16 cellular contexts compared by ENCODE assay signal in the genomic region with DNA sequence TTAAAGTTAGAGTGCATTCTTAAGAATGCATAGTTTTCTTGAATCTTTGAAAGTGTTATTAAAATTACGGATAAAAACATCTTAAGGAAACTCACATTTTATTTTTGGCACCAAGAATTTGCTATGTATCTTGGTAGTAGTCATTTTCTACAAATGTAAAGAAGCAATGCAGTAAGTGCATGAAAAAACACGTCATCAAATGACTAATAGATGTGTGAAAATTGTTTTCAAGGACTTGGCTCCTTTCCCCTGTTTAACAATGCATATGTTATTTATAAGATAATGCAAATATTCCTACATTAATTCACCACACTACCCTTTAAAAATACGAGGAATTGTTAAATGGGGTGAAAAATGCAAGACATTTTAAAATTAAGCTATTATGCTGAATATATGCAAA.
A peak's percentile ranks its signal among the peaks of the same experiment; 100 is the strongest.
DNase-seq lines count a peak whose midpoint lies in the region; ATAC-seq, FAIRE-seq and TF ChIP-seq lines count a peak whose summit lies in the region.
"Had no signal": no experiment of that assay in that cellular context is flagged by ENCODE, and none has a peak within 500 bp of the region (broad histone marks: within the 10 kb centered on the region; RNA-seq: fewer than 3 reads in every experiment).

No MANE protein-coding gene starts in this region.

- H2BK12ac ChIP-seq in mesenchymal stem cell (ENCODE audit: low read length in 2 of 2): no peak overlapping the region

- no peak overlapping the region for H2BK120ac ChIP-seq in mesenchymal stem cell (ENCODE audit: low read depth, low read length)

- H2BK5ac ChIP-seq in mesenchymal stem cell (ENCODE audit: low read depth, low read length, poor library complexity, severe bottlenecking): no peak overlapping the region

- H3K9me2 ChIP-seq in PC-3 (replicated peaks; ENCODE audit: low read length): no peaks in the 10 kb centered on the region

- no peak for TF ChIP-seq CTCF in PC-3 (conservative IDR thresholded peaks at IDR 0.05; ENCODE audit: low read depth, low read length)
- no peak for TF ChIP-seq CTCF in endothelial cell of umbilical vein (IDR thresholded peaks at IDR 0.05; ENCODE audit: extremely low read depth in 1 of 2, insufficient read depth in 1 of 2, low read depth in 1 of 2, low read length in 2 of 2)
- no peak for TF ChIP-seq CTCF in osteoblast (IDR thresholded peaks at IDR 0.05; ENCODE audit: extremely low read depth, low read depth, low read length)

- ATAC-seq in PC-3: no peak
- no peak for ATAC-seq in GM18511 (IDR thresholded peaks at IDR 0.05; ENCODE audit: unreplicated experiment)

- peak; percentile 30 for DNase-seq in EL
- peak; percentile 18 for DNase-seq in PC-3
- no peak for DNase-seq in endothelial cell of umbilical vein (ENCODE audit: low read depth, low spot score)
- DNase-seq in superior temporal gyrus (ENCODE audit: extremely low spot score): peak; percentile 34
- DNase-seq in osteoblast (ENCODE audit: insufficient read length, low spot score, missing footprints): no peak
- DNase-seq in mesenchymal stem cell: no peak
- DNase-seq: BE2C; CD4-positive, alpha-beta memory T cell; DMS153; DMS79 treated with DMSO at 0.1 percent for 48 hours; GF-D8; GOT3; H9 had no signal

- no peaks in the 10 kb centered on the region for H3K79me1 ChIP-seq in mesenchymal stem cell (replicated peaks; ENCODE audit: low read length, poor library complexity, severe bottlenecking)

- H2BK15ac ChIP-seq in mesenchymal stem cell (ENCODE audit: low read depth, poor library complexity, severe bottlenecking): no peak overlapping the region

- H3K36me3 ChIP-seq in PC-3 (ENCODE audit: low read depth, low read length): no peaks in the 10 kb centered on the region
- H3K36me3 ChIP-seq in endothelial cell of umbilical vein (ENCODE audit: control insufficient read depth in 2 of 2, extremely low read depth in 1 of 2, insufficient read depth in 2 of 2, low read length in 2 of 2): no peaks in the 10 kb centered on the region
- no peaks in the 10 kb centered on the region for H3K36me3 ChIP-seq in osteoblast (ENCODE audit: insufficient read depth, low read length)
- H3K36me3 ChIP-seq in mesenchymal stem cell (ENCODE audit: control insufficient read depth in 1 of 2, insufficient read depth in 2 of 2, low read depth in 1 of 2, low read length in 2 of 2): no peaks in the 10 kb centered on the region
- H3K36me3 ChIP-seq: BE2C had no signal

- no peak overlapping the region for H4K91ac ChIP-seq in mesenchymal stem cell (ENCODE audit: low read length)

- no peaks in the 10 kb centered on the region for H3K9me3 ChIP-seq in PC-3 (ENCODE audit: low read length)
- H3K9me3 ChIP-seq in endothelial cell of umbilical vein (replicated peaks; ENCODE audit: control insufficient read depth, insufficient read depth, low read length): no peaks in the 10 kb centered on the region
- no peaks in the 10 kb centered on the region for H3K9me3 ChIP-seq in osteoblast (ENCODE audit: low read depth, low read length)
- H3K9me3 ChIP-seq in mesenchymal stem cell (ENCODE audit: control insufficient read depth, low read length): peaks cover 10% of the 10 kb centered on the region
- H3K9me3 ChIP-seq: BE2C had no signal

- intact Hi-C loops in PC-3 (cut with micrococcal nuclease) (no loop called here), endothelial cell of umbilical vein (cut with micrococcal nuclease) (no loop called here)

- H4K20me1 ChIP-seq in PC-3 (ENCODE audit: low read length): no peaks in the 10 kb centered on the region
- no peaks in the 10 kb centered on the region for H4K20me1 ChIP-seq in endothelial cell of umbilical vein (replicated peaks; ENCODE audit: control insufficient read depth, extremely low read depth, insufficient read depth, low read length)
- H4K20me1 ChIP-seq in osteoblast (ENCODE audit: insufficient read depth, low read length): no peaks in the 10 kb centered on the region

- BruUV-seq in PC-3 (replicated peaks; lab: Mats Ljungman, UMichigan) (no TSS peak), endothelial cell of umbilical vein (replicated peaks; lab: Mats Ljungman, UMichigan) (no TSS peak)

- CTCF ChIA-PET in PC-3 (lab: Charles Lee): no interaction called here
- CTCF ChIA-PET in endothelial cell of umbilical vein (lab: Charles Lee): no interaction called here

- no peak overlapping the region for H3K18ac ChIP-seq in mesenchymal stem cell (ENCODE audit: low read depth in 1 of 2, low read length in 2 of 2)

- H3K27ac ChIP-seq in PC-3 (ENCODE audit: low read length) (no peak overlapping the region), endothelial cell of umbilical vein (ENCODE audit: insufficient read depth, low read depth, low read length) (no peak overlapping the region), osteoblast (ENCODE audit: low read depth, low read length) (no peak overlapping the region), mesenchymal stem cell (ENCODE audit: low read length, poor library complexity, severe bottlenecking) (no peak overlapping the region)
- H3K27ac ChIP-seq: C4-2B had no signal

- H3K79me2 ChIP-seq in PC-3 (ENCODE audit: low read length) (no peaks in the 10 kb centered on the region), endothelial cell of umbilical vein (ENCODE audit: control insufficient read depth, insufficient read depth, low read length) (no peaks in the 10 kb centered on the region), osteoblast (ENCODE audit: insufficient read depth, low read length) (no peaks in the 10 kb centered on the region)

- H2AFZ ChIP-seq in PC-3 (ENCODE audit: low read length) (no peak overlapping the region), endothelial cell of umbilical vein (ENCODE audit: low read depth, low read length) (no peak overlapping the region), osteoblast (ENCODE audit: low read length) (no peak overlapping the region), mesenchymal stem cell (ENCODE audit: low read depth, low read length) (no peak overlapping the region)

- FAIRE-seq in endothelial cell of umbilical vein (lab: Jason Lieb, UNC): no peak
- FAIRE-seq: D721Med had no signal

- POLR2A ChIA-PET in PC-3 (lab: Charles Lee; ENCODE audit: unreplicated experiment): no interaction called here
- POLR2A ChIA-PET in endothelial cell of umbilical vein (lab: Charles Lee): no interaction called here

- no peak overlapping the region for H3K4me3 ChIP-seq in PC-3 (ENCODE audit: low read length)
- no peak overlapping the region for H3K4me3 ChIP-seq in endothelial cell of umbilical vein (replicated peaks in 1 of 3; ENCODE audit: insufficient read depth in 1 of 3, low read depth in 1 of 3, low read length in 3 of 3)
- H3K4me3 ChIP-seq in osteoblast (ENCODE audit: insufficient read depth, low read length): no peak overlapping the region
- H3K4me3 ChIP-seq in mesenchymal stem cell (ENCODE audit: insufficient read depth in 1 of 2, low read depth in 1 of 2, low read length in 2 of 2): no peak overlapping the region

- H2AK5ac ChIP-seq in mesenchymal stem cell (ENCODE audit: low read length, severe bottlenecking): no peak overlapping the region

- H3K4me2 ChIP-seq in PC-3 (ENCODE audit: low read length) (no peak overlapping the region), endothelial cell of umbilical vein (ENCODE audit: insufficient read depth, low read length) (no peak overlapping the region), osteoblast (ENCODE audit: insufficient read depth, low read length) (no peak overlapping the region), mesenchymal stem cell (ENCODE audit: low read length, poor library complexity, severe bottlenecking) (no peak overlapping the region)

- H3K4me1 ChIP-seq in PC-3 (ENCODE audit: insufficient read depth, low read length) (no peaks in the 10 kb centered on the region), endothelial cell of umbilical vein (ENCODE audit: control insufficient read depth, extremely low read depth, insufficient read depth, low read length) (no peaks in the 10 kb centered on the region), osteoblast (ENCODE audit: insufficient read depth, low read length) (no peaks in the 10 kb centered on the region), mesenchymal stem cell (ENCODE audit: control insufficient read depth, insufficient read depth, low read depth, low read length) (no peaks in the 10 kb centered on the region)
- H3K4me1 ChIP-seq: BE2C had no signal

- 100% methylated on average over 1 of the region's 3 CpGs for WGBS in mesenchymal stem cell

- H3K9ac ChIP-seq in PC-3 (ENCODE audit: low read length) (no peak overlapping the region), endothelial cell of umbilical vein (replicated peaks; ENCODE audit: extremely low read depth, insufficient read depth, low read length) (no peak overlapping the region), mesenchymal stem cell (ENCODE audit: low read length) (no peak overlapping the region)

- no peak overlapping the region for H3K14ac ChIP-seq in mesenchymal stem cell (ENCODE audit: low read length in 2 of 2)

- no peaks in the 10 kb centered on the region for H3K9me1 ChIP-seq in endothelial cell of umbilical vein (replicated peaks; ENCODE audit: control insufficient read depth, extremely low read depth, insufficient read depth, low read length)

- H3F3A ChIP-seq in PC-3 (ENCODE audit: low read length, unreplicated experiment): no peaks in the 10 kb centered on the region

- no peak overlapping the region for H4K8ac ChIP-seq in mesenchymal stem cell (ENCODE audit: low read length)

- dilution Hi-C loops in endothelial cell of umbilical vein (cut with MboI; ENCODE audit: extremely low pct_ligation_motif_present, low sequenced_read_pairs): no loop called here

- no peak for TF ChIP-seq POLR2A in endothelial cell of umbilical vein (IDR thresholded peaks at IDR 0.05; ENCODE audit: low read depth, low read length)

- no peaks in the 10 kb centered on the region for H3K27me3 ChIP-seq in PC-3 (ENCODE audit: low read length)
- no peaks in the 10 kb centered on the region for H3K27me3 ChIP-seq in endothelial cell of umbilical vein (ENCODE audit: control insufficient read depth in 2 of 2, insufficient read depth in 2 of 2, low read length in 2 of 2)
- no peaks in the 10 kb centered on the region for H3K27me3 ChIP-seq in osteoblast (ENCODE audit: insufficient read depth, low read length)
- no peaks in the 10 kb centered on the region for H3K27me3 ChIP-seq in mesenchymal stem cell (ENCODE audit: control insufficient read depth in 1 of 2, insufficient read depth in 1 of 2, low read length in 2 of 2)
- H3K27me3 ChIP-seq: BE2C had no signal

- no peak overlapping the region for H3K4ac ChIP-seq in mesenchymal stem cell (ENCODE audit: low read depth in 1 of 2, low read length in 2 of 2)

- no peak overlapping the region for H3K23ac ChIP-seq in mesenchymal stem cell (ENCODE audit: low read length in 2 of 2)

TF ChIP-seq in endothelial cell of umbilical vein, 7 proteins besides CTCF, POLR2A, EP300 and RAD21:
- peak; percentile 35 for TF ChIP-seq FOS (IDR thresholded peaks at IDR 0.05; ENCODE audit: borderline replicate concordance, insufficient read depth, low read length)
- TF ChIP-seq JUN (IDR thresholded peaks at IDR 0.05; ENCODE audit: borderline replicate concordance, insufficient read depth, insufficient read length, low read depth): no peak
TF ChIP-seq in endothelial cell of umbilical vein: peak in this region for 1.

Comparison
In these comparisons a context has a peak if more than half of its experiments do, and no peak if none do; other contexts are left out.
1. DNase-seq: peak in EL (single experiment), PC-3 (single experiment) and superior temporal gyrus (single experiment); none in endothelial cell of umbilical vein (single experiment), osteoblast (single experiment) and mesenchymal stem cell (single experiment).